19 cellular contexts compared by ENCODE assay signal in genomic region chr18:76258209-76258608, GRCh38.
"Had no signal": no experiment of that assay in that cellular context is flagged by ENCODE, and none has a peak within 500 bp of the region (broad histone marks: within the 10 kb centered on the region; RNA-seq: fewer than 3 reads in every experiment).

No MANE protein-coding gene starts in this region.

- H3K9me3 Mint-ChIP-seq: activated CD4-positive, alpha-beta memory T cell treated with anti-CD3 and anti-CD28 coated beads for 36 hours; activated naive CD8-positive, alpha-beta T cell treated with anti-CD3 and anti-CD28 coated beads for 36 hours; activated T-cell treated with anti-CD3 and anti-CD28 coated beads, Interleukin-2, amount 50 U/mL, for 72 hours; natural killer cell had no signal

- H3K27me3 ChIP-seq: cardiac muscle cell, colonic mucosa, ovary, sigmoid colon, upper lobe of right lung had no signal

- ATAC-seq: activated T-cell treated with anti-CD3 and anti-CD28 coated beads, Interleukin-2, amount 50 U/mL, for 72 hours; lower lobe of right lung; natural killer cell; upper lobe of right lung had no signal

- H3K36me3 Mint-ChIP-seq: activated CD4-positive, alpha-beta memory T cell treated with anti-CD3 and anti-CD28 coated beads for 36 hours; activated naive CD8-positive, alpha-beta T cell treated with anti-CD3 and anti-CD28 coated beads for 36 hours; natural killer cell had no signal

- H3K27ac ChIP-seq: cardiac muscle cell, colonic mucosa, lower lobe of right lung, upper lobe of right lung had no signal

- DNase-seq: activated CD4-positive, alpha-beta memory T cell treated with anti-CD3 and anti-CD28 coated beads for 36 hours; activated CD4-positive, CD25-positive, alpha-beta regulatory T cell treated with anti-CD3 and anti-CD28 coated beads, Interleukin-2, amount 50 U/mL, for 72 hours; activated gamma-delta T cell treated with Interleukin-2 at 50 U/mL for 16 hours; activated naive CD8-positive, alpha-beta T cell treated with anti-CD3 and anti-CD28 coated beads for 36 hours; activated T-cell treated with anti-CD3 and anti-CD28 coated beads, Interleukin-2, amount 50 U/mL, for 72 hours; anterior cingulate cortex; colonic mucosa; effector CD4-positive, alpha-beta T cell; hippocampal formation; left cardiac atrium; lower lobe of right lung; natural killer cell; ovary; sigmoid colon; stimulated activated CD4-positive, alpha-beta T cell treated with anti-CD3 and anti-CD28 coated beads, Interleukin-2, amount 100 ng/mL, for 48 hours; stimulated activated naive CD4-positive, alpha-beta T cell treated with Interleukin-2 at 50 U/mL for 16 hours; T-helper 9 cell; upper lobe of right lung had no signal

- H3K36me3 ChIP-seq: cardiac muscle cell, colonic mucosa, lower lobe of right lung, ovary, sigmoid colon, upper lobe of right lung had no signal

- H3K9me3 ChIP-seq: colonic mucosa, lower lobe of right lung, ovary, sigmoid colon, upper lobe of right lung had no signal

- H3K4me1 Mint-ChIP-seq: activated naive CD8-positive, alpha-beta T cell treated with anti-CD3 and anti-CD28 coated beads for 36 hours; natural killer cell had no signal

- H3K27ac Mint-ChIP-seq: activated CD4-positive, alpha-beta memory T cell treated with anti-CD3 and anti-CD28 coated beads for 36 hours; activated naive CD8-positive, alpha-beta T cell treated with anti-CD3 and anti-CD28 coated beads for 36 hours; activated T-cell treated with anti-CD3 and anti-CD28 coated beads, Interleukin-2, amount 50 U/mL, for 72 hours; natural killer cell had no signal

- H3K4me3 ChIP-seq: cardiac muscle cell, colonic mucosa, lower lobe of right lung, ovary, sigmoid colon, upper lobe of right lung had no signal

- H3K4me3 Mint-ChIP-seq: activated CD4-positive, alpha-beta memory T cell treated with anti-CD3 and anti-CD28 coated beads for 36 hours; activated naive CD8-positive, alpha-beta T cell treated with anti-CD3 and anti-CD28 coated beads for 36 hours; activated T-cell treated with anti-CD3 and anti-CD28 coated beads, Interleukin-2, amount 50 U/mL, for 72 hours; natural killer cell had no signal

- H3K4me1 ChIP-seq: colonic mucosa, lower lobe of right lung had no signal
